Comparison of ENCODE assay signal across 15 cellular contexts in the genomic region with DNA sequence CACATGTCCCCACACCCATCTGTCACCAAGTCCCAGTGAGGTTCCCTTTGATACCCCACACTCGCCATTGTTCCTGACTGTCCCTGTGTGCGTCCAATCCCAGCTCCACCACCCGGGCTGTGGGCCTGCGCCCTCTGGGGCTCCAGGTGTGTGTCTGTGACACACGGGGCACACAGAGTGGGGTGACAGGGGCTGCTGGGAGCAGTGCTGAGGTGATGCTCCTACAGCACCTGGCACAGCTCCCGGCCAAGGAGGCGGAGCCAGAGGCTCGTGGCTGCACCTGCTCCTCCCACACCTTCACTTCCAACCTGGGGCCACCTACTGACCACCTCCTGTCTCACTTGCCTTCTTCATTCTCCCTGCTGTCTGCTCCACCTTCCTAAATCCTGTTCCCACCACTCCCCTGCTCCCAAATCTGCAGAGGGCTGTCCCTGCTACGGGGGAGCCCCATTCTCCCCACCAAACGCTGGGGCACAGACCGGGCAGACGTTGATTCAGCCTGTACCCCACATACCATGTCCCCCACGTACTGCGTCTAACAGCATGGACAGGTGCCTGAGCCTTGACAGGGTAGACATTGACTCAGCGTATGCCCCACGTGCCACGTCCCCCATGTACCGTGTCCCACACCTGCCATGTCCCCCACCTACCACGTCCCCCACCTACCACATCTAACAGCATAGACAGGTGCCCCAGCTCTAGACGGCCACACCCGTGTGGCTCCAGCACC. TPM values are rescaled to one million over a fixed set of nuclear protein-coding genes. Genes with fewer than 3 reads are reported as not detected.
A peak's percentile ranks its signal among the peaks of the same experiment; 100 is the strongest.
DNase-seq lines count a peak whose midpoint lies in the region; ATAC-seq and TF ChIP-seq lines count a peak whose summit lies in the region.
"Had no signal": no experiment of that assay in that cellular context is flagged by ENCODE, and none has a peak within 500 bp of the region (broad histone marks: within the 10 kb centered on the region; RNA-seq: fewer than 3 reads in every experiment).

No MANE protein-coding gene starts in this region.

- H3K4me1 ChIP-seq in neural progenitor cell, result no peaks in the 10 kb centered on the region
- H3K4me1 ChIP-seq: sigmoid colon had no signal

- DNase-seq in D341Med (ENCODE audit: low spot score), result peak; percentile 27
- peak; percentile 53 for DNase-seq in HT-29 (ENCODE audit: low spot score)
- DNase-seq in islet precursor cell, result peak; percentile 74
- no peak for DNase-seq in neural progenitor cell (ENCODE audit: low spot score)
- no peak for DNase-seq in GDM1 (lab: John Stamatoyannopoulos, UW)
- no peak for DNase-seq in T-helper 2 cell treated with Interferon-gamma antibody and Interleukin-4, amounts not matched to agents 5 μg/mL and 100 μg/mL, for 36 hours (ENCODE audit: low spot score)
- DNase-seq: NCI-H1092 treated with DMSO at 0.1 percent for 48 hours, OCI-M1, sigmoid colon, T-helper 9 cell had no signal

- H4K20me1 ChIP-seq in neural progenitor cell (ENCODE audit: low read depth), result peaks cover 16% of the 10 kb centered on the region

- H3K4me2 ChIP-seq in neural progenitor cell, result no peak overlapping the region

- H3K27me3 Mint-ChIP-seq in neural progenitor cell (ENCODE audit: insufficient read depth, low read depth), result peaks cover 2% of the 10 kb centered on the region
- no peaks in the 10 kb centered on the region for H3K27me3 Mint-ChIP-seq in T-helper 2 cell treated with Interferon-gamma antibody and Interleukin-4, amounts not matched to agents 5 μg/mL and 100 μg/mL, for 36 hours (ENCODE audit: low read depth)
- H3K27me3 Mint-ChIP-seq: activated naive CD8-positive, alpha-beta T cell; natural killer cell treated with Interleukin-12 subunit alpha and Interleukin-12 subunit beta and Interleukin-15 and Interleukin-18, amount 100 ng/mL, for 72 hours had no signal

- H3K79me2 ChIP-seq in neural progenitor cell (ENCODE audit: low read depth), result peaks cover 46% of the 10 kb centered on the region

- no peak overlapping the region for H3K4me3 ChIP-seq in neural progenitor cell
- H3K4me3 ChIP-seq: coronary artery, sigmoid colon had no signal

- H3K27ac Mint-ChIP-seq in neural progenitor cell, result no peak overlapping the region
- no peak overlapping the region for H3K27ac Mint-ChIP-seq in T-helper 2 cell treated with Interferon-gamma antibody and Interleukin-4, amounts not matched to agents 5 μg/mL and 100 μg/mL, for 36 hours
- H3K27ac Mint-ChIP-seq: activated naive CD8-positive, alpha-beta T cell had no signal

- no peaks in the 10 kb centered on the region for H3K36me3 ChIP-seq in neural progenitor cell

- H3K4me1 Mint-ChIP-seq in neural progenitor cell, result no peaks in the 10 kb centered on the region
- H3K4me1 Mint-ChIP-seq in T-helper 2 cell treated with Interferon-gamma antibody and Interleukin-4, amounts not matched to agents 5 μg/mL and 100 μg/mL, for 36 hours (ENCODE audit: low read depth), result peaks cover 9% of the 10 kb centered on the region

- peaks cover 14% of the 10 kb centered on the region for H3K36me3 Mint-ChIP-seq in neural progenitor cell
- peaks cover 41% of the 10 kb centered on the region for H3K36me3 Mint-ChIP-seq in T-helper 2 cell treated with Interferon-gamma antibody and Interleukin-4, amounts not matched to agents 5 μg/mL and 100 μg/mL, for 36 hours (ENCODE audit: low read depth)

- H3K9me3 Mint-ChIP-seq in neural progenitor cell, result no peaks in the 10 kb centered on the region
- no peaks in the 10 kb centered on the region for H3K9me3 Mint-ChIP-seq in T-helper 2 cell treated with Interferon-gamma antibody and Interleukin-4, amounts not matched to agents 5 μg/mL and 100 μg/mL, for 36 hours
- H3K9me3 Mint-ChIP-seq: natural killer cell treated with Interleukin-12 subunit alpha and Interleukin-12 subunit beta and Interleukin-15 and Interleukin-18, amount 100 ng/mL, for 72 hours had no signal

- H3K9ac ChIP-seq in neural progenitor cell, result no peak overlapping the region

- no peak overlapping the region for H3K4me3 Mint-ChIP-seq in neural progenitor cell
- H3K4me3 Mint-ChIP-seq in T-helper 2 cell treated with Interferon-gamma antibody and Interleukin-4, amounts not matched to agents 5 μg/mL and 100 μg/mL, for 36 hours, result no peak overlapping the region
- H3K4me3 Mint-ChIP-seq: activated naive CD8-positive, alpha-beta T cell; natural killer cell treated with Interleukin-12 subunit alpha and Interleukin-12 subunit beta and Interleukin-15 and Interleukin-18, amount 100 ng/mL, for 72 hours had no signal

- no peak overlapping the region for H2AFZ ChIP-seq in neural progenitor cell (replicated peaks)

- no peaks in the 10 kb centered on the region for H3K27me3 ChIP-seq in neural progenitor cell
- H3K27me3 ChIP-seq: sigmoid colon had no signal

- ATAC-seq in GM18909 (IDR thresholded peaks at IDR 0.05; ENCODE audit: poor library complexity, unreplicated experiment), result no peak
- ATAC-seq: natural killer cell treated with Interleukin-12 subunit alpha and Interleukin-12 subunit beta and Interleukin-15 and Interleukin-18, amount 100 ng/mL, for 72 hours had no signal

- H3F3A ChIP-seq in neural progenitor cell (ENCODE audit: low read depth), result no peaks in the 10 kb centered on the region

- H3K9me3 ChIP-seq in neural progenitor cell (ENCODE audit: low read depth), result no peaks in the 10 kb centered on the region
- H3K9me3 ChIP-seq: sigmoid colon had no signal

- peak; percentile 75 for TF ChIP-seq CTCF in VCaP (conservative IDR thresholded peaks at IDR 0.05)
- TF ChIP-seq CTCF in neural progenitor cell (IDR thresholded peaks at IDR 0.05), result no peak

- H3K27ac ChIP-seq in VCaP (peak overlapping the region; percentile 24; the same call in 1 of the 2 replicates), neural progenitor cell (no peak overlapping the region)
- H3K27ac ChIP-seq: coronary artery, sigmoid colon had no signal

RNA-seq across cellular contexts. Expression of gene WDR4, which starts 16.4 kb away (rescaled TPM):
- 23.2 and 31.9 TPM in 2 replicates for total RNA-seq in HT-29 (2014; rRNA removed; shearing (Covaris generic))
- total RNA-seq in neural progenitor cell (ENCODE audit: low replicate concordance), result 5.7 and 14.6 TPM in 2 replicates

RNA-seq across cellular contexts. Expression of gene NDUFV3, which starts 30.2 kb away (rescaled TPM):
- 15.3 and 17.1 TPM in 2 replicates for total RNA-seq in HT-29 (2014; rRNA removed; shearing (Covaris generic))
- total RNA-seq in neural progenitor cell (ENCODE audit: low replicate concordance), result 16.7 and 24.4 TPM in 2 replicates

Comparison
In these comparisons a context has a peak if more than half of its experiments do, and no peak if none do; other contexts are left out.
1. DNase-seq: peak in D341Med (single experiment), HT-29 (single experiment) and islet precursor cell (single experiment); none in neural progenitor cell (single experiment), GDM1 (single experiment) and T-helper 2 cell treated with Interferon-gamma antibody and Interleukin-4, amounts not matched to agents 5 μg/mL and 100 μg/mL, for 36 hours (single experiment).